Comparison of ENCODE assay signal across 36 cellular contexts in genomic region chr7:65411249-65411648, GRCh38.
"Had no signal": no experiment of that assay in that cellular context is flagged by ENCODE, and none has a peak within 500 bp of the region (broad histone marks: within the 10 kb centered on the region; RNA-seq: fewer than 3 reads in every experiment).

No MANE protein-coding gene starts in this region.

- H3K36me3 ChIP-seq: MG63 had no signal

- H3K27me3 ChIP-seq: MG63 had no signal

- DNase-seq: Kasumi-1, MG63, MM.1S, MV-4-11, NCI-H1048, NCI-H1092, NCI-H1092 treated with DMSO at 0.1 percent for 48 hours, NCI-H1105, NCI-H1105 treated with DMSO at 0.1 percent for 48 hours, NCI-H1417, NCI-H1417 treated with DMSO at 0.1 percent for 48 hours, NCI-H1436, NCI-H1436 treated with DMSO at 0.1 percent for 48 hours, NCI-H146, NCI-H1694, NCI-H1694 treated with DMSO at 0.1 percent for 48 hours, NCI-H187, NCI-H187 treated with DMSO at 0.1 percent for 48 hours, NCI-H1930, NCI-H2029, NCI-H2029 treated with DMSO at 0.1 percent for 48 hours, NCI-H2081, NCI-H2081 treated with DMSO at 0.1 percent for 48 hours, NCI-H2107, NCI-H2171, NCI-H2171 treated with DMSO at 0.1 percent for 48 hours, NCI-H2227 treated with DMSO at 0.1 percent for 48 hours, NCI-H226, NCI-H345, NCI-H446, NCI-H446 treated with DMSO at 0.1 percent for 48 hours, NCI-H510A, NCI-H510A treated with DMSO at 0.1 percent for 48 hours, NCI-H524, NCI-H524 treated with DMSO at 0.1 percent for 48 hours, NCI-H526 had no signal

- H3K4me3 ChIP-seq: MG63 had no signal
